33 cellular contexts compared by ENCODE assay signal in genomic region chrX:111822191-111822590, GRCh38. TPM values are rescaled to one million over a fixed set of nuclear protein-coding genes. Genes with fewer than 3 reads are reported as not detected.
"Had no signal": no experiment of that assay in that cellular context is flagged by ENCODE, and none has a peak within 500 bp of the region (broad histone marks: within the 10 kb centered on the region; RNA-seq: fewer than 3 reads in every experiment).

No MANE protein-coding gene starts in this region.

- H3K27me3 Mint-ChIP-seq: stimulated activated memory B cell treated with anti-CD40 and anti-IgM and Interleukin-4, amounts not matched to agents 10 μg/mL and 1 μg/mL and 100 μg/mL, for 72 hours; stimulated activated naive CD8-positive, alpha-beta T cell treated with anti-CD3 and anti-CD28 coated beads, Interleukin-15, amount 100 ng/mL, for 72 hours; type B pancreatic cell had no signal

- H3K27ac ChIP-seq: left lung, lower lobe of right lung, pancreas, prostate gland, right lobe of liver, tibial nerve, uterus had no signal

- H3K36me3 Mint-ChIP-seq: immature natural killer cell; naive thymus-derived CD8-positive, alpha-beta T cell; stimulated activated memory B cell treated with anti-CD40 and anti-IgM and Interleukin-4, amounts not matched to agents 10 μg/mL and 1 μg/mL and 100 μg/mL, for 72 hours; type B pancreatic cell had no signal

- DNase-seq: immature natural killer cell; kidney; left colon; left lung; lower lobe of right lung; mammary epithelial cell; mesenchymal stem cell; naive thymus-derived CD8-positive, alpha-beta T cell; nucleus accumbens; pancreas; posterior cingulate gyrus; right lobe of liver; stimulated activated CD4-positive, alpha-beta T cell treated with anti-CD3 and anti-CD28 coated beads, Interleukin-1b, Interleukin-23, amount 100 ng/mL, for 48 hours; stimulated activated CD4-positive, alpha-beta T cell treated with anti-CD3 and anti-CD28 coated beads, Interleukin-2, amount 100 ng/mL, for 48 hours; stimulated activated CD4-positive, alpha-beta T cell treated with anti-CD3 and anti-CD28 coated beads, Interleukin-4, amount 100 ng/mL, for 4 hours; stimulated activated CD8-positive, alpha-beta memory T cell treated with anti-CD3 and anti-CD28 coated beads, Interleukin-4, amount 100 ng/mL, for 48 hours; stimulated activated naive CD4-positive, alpha-beta T cell treated with Interleukin-2 at 50 U/mL for 16 hours; stimulated activated naive CD8-positive, alpha-beta T cell treated with anti-CD3 and anti-CD28 coated beads, Interleukin-15, amount 100 ng/mL, for 72 hours; substantia nigra; uterus had no signal

- H3K9me3 Mint-ChIP-seq: naive thymus-derived CD8-positive, alpha-beta T cell; nephron; neural crest cell; stimulated activated memory B cell treated with anti-CD40 and anti-IgM and Interleukin-4, amounts not matched to agents 10 μg/mL and 1 μg/mL and 100 μg/mL, for 72 hours; stimulated activated naive CD8-positive, alpha-beta T cell treated with anti-CD3 and anti-CD28 coated beads, Interleukin-15, amount 100 ng/mL, for 72 hours had no signal

- H3K4me3 ChIP-seq: left lung, lower lobe of right lung, pancreas, prostate gland, right lobe of liver, smooth muscle cell, tibial nerve, uterus had no signal

- H3K4me2 ChIP-seq: smooth muscle cell had no signal

- H3K27ac Mint-ChIP-seq: immature natural killer cell; naive thymus-derived CD8-positive, alpha-beta T cell; nephron; stimulated activated memory B cell treated with anti-CD40 and anti-IgM and Interleukin-4, amounts not matched to agents 10 μg/mL and 1 μg/mL and 100 μg/mL, for 72 hours; stimulated activated naive CD8-positive, alpha-beta T cell treated with anti-CD3 and anti-CD28 coated beads, Interleukin-15, amount 100 ng/mL, for 72 hours; type B pancreatic cell had no signal

- H3K27me3 ChIP-seq: left lung, pancreas, right lobe of liver had no signal

- H3K4me1 ChIP-seq: left lung, lower lobe of right lung, pancreas, prostate gland, right lobe of liver, tibial nerve, uterus had no signal

- ATAC-seq: left colon; left lung; lower lobe of right lung; naive thymus-derived CD8-positive, alpha-beta T cell; pancreas; right lobe of liver; stimulated activated memory B cell treated with anti-CD40 and anti-IgM and Interleukin-4, amounts not matched to agents 10 μg/mL and 1 μg/mL and 100 μg/mL, for 72 hours; stimulated activated naive CD8-positive, alpha-beta T cell treated with anti-CD3 and anti-CD28 coated beads, Interleukin-15, amount 100 ng/mL, for 72 hours had no signal

- FAIRE-seq: islet of Langerhans, kidney, pancreas had no signal

- H3K9me3 ChIP-seq: left lung, lower lobe of right lung, pancreas, prostate gland, right lobe of liver, tibial nerve, uterus had no signal

- H3K36me3 ChIP-seq: left lung, lower lobe of right lung, pancreas, prostate gland, right lobe of liver, tibial nerve, uterus had no signal

- H3K4me1 Mint-ChIP-seq: immature natural killer cell; naive thymus-derived CD8-positive, alpha-beta T cell; neural crest cell; stimulated activated memory B cell treated with anti-CD40 and anti-IgM and Interleukin-4, amounts not matched to agents 10 μg/mL and 1 μg/mL and 100 μg/mL, for 72 hours; stimulated activated naive CD8-positive, alpha-beta T cell treated with anti-CD3 and anti-CD28 coated beads, Interleukin-15, amount 100 ng/mL, for 72 hours had no signal

- H3K4me3 Mint-ChIP-seq: immature natural killer cell; naive thymus-derived CD8-positive, alpha-beta T cell; nephron; neural crest cell; stimulated activated memory B cell treated with anti-CD40 and anti-IgM and Interleukin-4, amounts not matched to agents 10 μg/mL and 1 μg/mL and 100 μg/mL, for 72 hours; stimulated activated naive CD8-positive, alpha-beta T cell treated with anti-CD3 and anti-CD28 coated beads, Interleukin-15, amount 100 ng/mL, for 72 hours; type B pancreatic cell had no signal

RNA-seq across cellular contexts. Expression of gene TRPC5OS, which starts 53.8 kb away (rescaled TPM):
- total RNA-seq: kidney; left colon; left lung; liver; lower lobe of right lung; mammary epithelial cell; naive thymus-derived CD8-positive, alpha-beta T cell; neural crest cell; osteoblast; right lobe of liver; skeletal muscle tissue; temporal lobe; tibial nerve; ureter; uterus had no signal
